In genomic region chr12:31772685-31773222, GRCh38 we compare ENCODE assay signal across 23 cellular contexts. TPM values are rescaled to one million over a fixed set of nuclear protein-coding genes. Genes with fewer than 3 reads are reported as not detected.
DNase-seq lines count a peak whose midpoint lies in the region; ATAC-seq and TF ChIP-seq lines count a peak whose summit lies in the region.
"Had no signal": no experiment of that assay in that cellular context is flagged by ENCODE, and none has a peak within 500 bp of the region (broad histone marks: within the 10 kb centered on the region; RNA-seq: fewer than 3 reads in every experiment).

No MANE protein-coding gene starts in this region.

- no peaks in the 10 kb centered on the region for H3K9me3 ChIP-seq in Karpas-422 (ENCODE audit: low read length)
- H3K9me3 ChIP-seq: adrenal gland, BE2C, psoas muscle had no signal

- TF ChIP-seq POLR2A in lower leg skin (IDR thresholded peaks at IDR 0.05): no peak

- no peak overlapping the region for H3K4me3 ChIP-seq in H7 (ENCODE audit: insufficient read depth, low read depth, low read length)
- no peak overlapping the region for H3K4me3 ChIP-seq in lower leg skin (ENCODE audit: low read depth, poor library complexity, severe bottlenecking)
- H3K4me3 ChIP-seq in Karpas-422 (ENCODE audit: low read length): no peak overlapping the region
- H3K4me3 ChIP-seq: adrenal gland, psoas muscle, skin epidermis had no signal

- H3K36me3 ChIP-seq in H7 (replicated peaks; ENCODE audit: control insufficient read depth, insufficient read depth, low read length) (no peaks in the 10 kb centered on the region), Karpas-422 (ENCODE audit: insufficient read depth, low read length) (no peaks in the 10 kb centered on the region)
- H3K36me3 ChIP-seq: adrenal gland, BE2C had no signal

- 71 to 75% methylated on average over 5 of the region's 5 CpGs for WGBS in lower leg skin, 2 donors

- DNase-seq in H7: peak; percentile 45
- peak; percentile 7 for DNase-seq in RPMI7951 (ENCODE audit: low read depth)
- peak; percentile 64 for DNase-seq in islet precursor cell
- DNase-seq in progenitor cell of endocrine pancreas (ENCODE audit: low spot score, unreplicated experiment): no peak
- DNase-seq in lower leg skin (ENCODE audit: low spot score in 2 of 2): no peak
- DNase-seq in Karpas-422: no peak
- no peak for DNase-seq in amniotic stem cell (lab: John Stamatoyannopoulos, UW)
- DNase-seq: activated CD4-positive, alpha-beta T cell treated with anti-CD3 and anti-CD28 coated beads, Interleukin-2, amount 50 U/mL, for 1 hour; activated effector memory CD4-positive, alpha-beta T cell treated with Interleukin-2 at 50 U/mL for 16 hours; BE2C; MM.1S; NCI-H1436 treated with DMSO at 0.1 percent for 48 hours; PC-3; psoas muscle; SIG-M5; T-helper 1 cell had no signal

- H4K20me1 ChIP-seq in Karpas-422 (ENCODE audit: insufficient read depth, low read depth, low read length): no peaks in the 10 kb centered on the region

- no peaks in the 10 kb centered on the region for H3K27me3 Mint-ChIP-seq in progenitor cell of endocrine pancreas
- H3K27me3 Mint-ChIP-seq: dendritic cell treated with granulocyte-macrophage colony-stimulating factor and Interleukin-4, amounts not matched to agents 40 ng/mL and 50 ng/mL, for 4 days; IgD-negative memory B cell had no signal

- peaks cover 19% of the 10 kb centered on the region for H3K9me3 Mint-ChIP-seq in progenitor cell of endocrine pancreas (ENCODE audit: low read depth)

- TF ChIP-seq CTCF in progenitor cell of endocrine pancreas (IDR thresholded peaks at IDR 0.05; ENCODE audit: unreplicated experiment): peak; percentile 41
- no peak for TF ChIP-seq CTCF in lower leg skin (IDR thresholded peaks at IDR 0.05)

- H3K9me2 ChIP-seq in Karpas-422 (replicated peaks; ENCODE audit: insufficient read depth, low read length): no peaks in the 10 kb centered on the region

- H3K4me2 ChIP-seq in Karpas-422 (ENCODE audit: low read depth, low read length, poor library complexity, severe bottlenecking): no peak overlapping the region

- no peaks in the 10 kb centered on the region for H3K79me2 ChIP-seq in Karpas-422 (ENCODE audit: low read length)

- H3K4me3 Mint-ChIP-seq in progenitor cell of endocrine pancreas (ENCODE audit: low read depth): no peak overlapping the region
- H3K4me3 Mint-ChIP-seq: dendritic cell treated with granulocyte-macrophage colony-stimulating factor and Interleukin-4, amounts not matched to agents 40 ng/mL and 50 ng/mL, for 4 days; nephron had no signal

- no peaks in the 10 kb centered on the region for H3K4me1 ChIP-seq in Karpas-422 (ENCODE audit: low read length)
- H3K4me1 ChIP-seq: BE2C, psoas muscle had no signal

- ATAC-seq in HG02571 (IDR thresholded peaks at IDR 0.05; ENCODE audit: unreplicated experiment): no peak
- ATAC-seq: PC-3 had no signal

- H3K4me1 Mint-ChIP-seq in progenitor cell of endocrine pancreas (ENCODE audit: low read depth): peaks cover 39% of the 10 kb centered on the region

- H3K27me3 ChIP-seq in H7 (ENCODE audit: control insufficient read depth, insufficient read depth, low read length) (no peaks in the 10 kb centered on the region), Karpas-422 (ENCODE audit: low read length) (no peaks in the 10 kb centered on the region)
- H3K27me3 ChIP-seq: adrenal gland, BE2C had no signal

- peaks cover 17% of the 10 kb centered on the region for H3K36me3 Mint-ChIP-seq in progenitor cell of endocrine pancreas (ENCODE audit: insufficient read depth)
- H3K36me3 Mint-ChIP-seq: IgD-negative memory B cell had no signal

- no peak overlapping the region for H2AFZ ChIP-seq in Karpas-422 (ENCODE audit: low read length)

- intact Hi-C loops in lower leg skin (cut with DNase I; ENCODE audit: low total_unique reads): no loop called here

- no peak overlapping the region for H3K27ac ChIP-seq in Karpas-422 (ENCODE audit: low read length)
- H3K27ac ChIP-seq: adrenal gland, HL-60, psoas muscle, skin epidermis had no signal

- no peak overlapping the region for H3K9ac ChIP-seq in Karpas-422 (ENCODE audit: low read length)

- H3K27ac Mint-ChIP-seq in progenitor cell of endocrine pancreas: peak overlapping the region; percentile 97

RNA-seq across cellular contexts. Expression of gene AMN1, which starts 43.9 kb away (rescaled TPM):
- 19.2 and 23.4 TPM in 2 replicates for total RNA-seq in H7 (2014; rRNA removed; shearing (Covaris generic))
- total RNA-seq in RPMI7951 (2014; rRNA removed; shearing (Covaris generic)): 9.5 and 11.7 TPM in 2 replicates
- total RNA-seq in progenitor cell of endocrine pancreas: 29.2 and 31.9 TPM in 2 replicates
- 10 to 100 TPM in 3 of 4 donors, 1 to 10 TPM in 1; 9.5 to 20.5 (median 10.8) TPM for total RNA-seq in lower leg skin
- total RNA-seq in Karpas-422 (2014; rRNA removed; shearing (Covaris generic); ENCODE audit: low replicate concordance): 1.4 and 1.6 TPM in 2 replicates

Comparison
In these comparisons a context has a peak if more than half of its experiments do, and no peak if none do; other contexts are left out.
1. DNase-seq: peak in H7 (single experiment), RPMI7951 (single experiment) and islet precursor cell (single experiment); none in progenitor cell of endocrine pancreas (single experiment), lower leg skin (0 of 2), Karpas-422 (single experiment) and amniotic stem cell (single experiment).